In the genomic region with DNA sequence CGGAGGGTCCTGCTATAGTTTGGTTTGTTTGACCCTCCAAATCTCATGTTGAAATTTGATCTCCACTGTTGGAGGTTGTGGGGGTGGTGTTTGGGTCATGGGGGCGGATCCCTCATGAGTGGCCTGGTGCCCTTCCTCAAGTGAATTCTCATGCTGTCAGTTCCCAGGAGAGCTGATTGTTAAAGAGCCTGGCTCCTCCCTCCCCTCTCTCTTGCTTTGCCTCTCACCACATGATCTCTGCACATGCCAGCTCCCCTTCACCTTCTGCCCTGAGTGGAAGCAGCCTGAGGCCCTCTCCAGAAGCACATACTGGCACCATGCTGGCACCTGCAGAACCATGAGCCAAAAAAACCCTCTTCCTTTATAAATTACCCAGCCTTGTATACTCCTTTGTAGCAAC, we compare ENCODE assay signal across 1 cellular context.
TF ChIP-seq lines count a peak whose summit lies in the region.

No MANE protein-coding gene starts in this region.

TF ChIP-seq in WTC11, 78 proteins besides CTCF, POLR2A, EP300 and RAD21 (continued from another document):
- TF ChIP-seq, protein P1, sequence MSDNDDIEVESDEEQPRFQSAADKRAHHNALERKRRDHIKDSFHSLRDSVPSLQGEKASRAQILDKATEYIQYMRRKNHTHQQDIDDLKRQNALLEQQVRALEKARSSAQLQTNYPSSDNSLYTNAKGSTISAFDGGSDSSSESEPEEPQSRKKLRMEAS (CRISPR knock-in tag; IDR thresholded peaks at IDR 0.05) = peak; percentile 21; the same call in 1 of the 2 replicates
- TF ChIP-seq, protein P2, sequence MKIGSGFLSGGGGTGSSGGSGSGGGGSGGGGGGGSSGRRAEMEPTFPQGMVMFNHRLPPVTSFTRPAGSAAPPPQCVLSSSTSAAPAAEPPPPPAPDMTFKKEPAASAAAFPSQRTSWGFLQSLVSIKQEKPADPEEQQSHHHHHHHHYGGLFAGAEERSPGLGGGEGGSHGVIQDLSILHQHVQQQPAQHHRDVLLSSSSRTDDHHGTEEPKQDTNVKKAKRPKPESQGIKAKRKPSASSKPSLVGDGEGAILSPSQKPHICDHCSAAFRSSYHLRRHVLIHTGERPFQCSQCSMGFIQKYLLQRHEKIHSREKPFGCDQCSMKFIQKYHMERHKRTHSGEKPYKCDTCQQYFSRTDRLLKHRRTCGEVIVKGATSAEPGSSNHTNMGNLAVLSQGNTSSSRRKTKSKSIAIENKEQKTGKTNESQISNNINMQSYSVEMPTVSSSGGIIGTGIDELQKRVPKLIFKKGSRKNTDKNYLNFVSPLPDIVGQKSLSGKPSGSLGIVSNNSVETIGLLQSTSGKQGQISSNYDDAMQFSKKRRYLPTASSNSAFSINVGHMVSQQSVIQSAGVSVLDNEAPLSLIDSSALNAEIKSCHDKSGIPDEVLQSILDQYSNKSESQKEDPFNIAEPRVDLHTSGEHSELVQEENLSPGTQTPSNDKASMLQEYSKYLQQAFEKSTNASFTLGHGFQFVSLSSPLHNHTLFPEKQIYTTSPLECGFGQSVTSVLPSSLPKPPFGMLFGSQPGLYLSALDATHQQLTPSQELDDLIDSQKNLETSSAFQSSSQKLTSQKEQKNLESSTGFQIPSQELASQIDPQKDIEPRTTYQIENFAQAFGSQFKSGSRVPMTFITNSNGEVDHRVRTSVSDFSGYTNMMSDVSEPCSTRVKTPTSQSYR (CRISPR knock-in tag; IDR thresholded peaks at IDR 0.05) = no peak
- TF ChIP-seq ATF6 (CRISPR knock-in tag; IDR thresholded peaks at IDR 0.05) (no peak), ZBTB21 (CRISPR knock-in tag; IDR thresholded peaks at IDR 0.05; ENCODE audit: borderline replicate concordance) (no peak), KAT7 (CRISPR knock-in tag; IDR thresholded peaks at IDR 0.05; ENCODE audit: borderline replicate concordance) (no peak), ZNF425 (CRISPR knock-in tag; conservative IDR thresholded peaks at IDR 0.05) (no peak), TEAD1 (CRISPR knock-in tag; IDR thresholded peaks at IDR 0.05) (no peak), EMX1 (CRISPR knock-in tag; IDR thresholded peaks at IDR 0.05) (no peak), RELA (CRISPR knock-in tag; IDR thresholded peaks at IDR 0.05; ENCODE audit: borderline replicate concordance) (no peak), GABPB1 (CRISPR knock-in tag; IDR thresholded peaks at IDR 0.05) (no peak), FOXP1 (CRISPR knock-in tag; IDR thresholded peaks at IDR 0.05; ENCODE audit: borderline replicate concordance) (no peak), AFF4 (CRISPR knock-in tag; IDR thresholded peaks at IDR 0.05; ENCODE audit: borderline replicate concordance) (no peak), GTF2I (CRISPR knock-in tag; conservative IDR thresholded peaks at IDR 0.05) (no peak), USF1 (CRISPR knock-in tag; IDR thresholded peaks at IDR 0.05) (peak; percentile 77), E2F1 (CRISPR knock-in tag; IDR thresholded peaks at IDR 0.05) (no peak; the same call in 1 of the 2 replicates)
- TF ChIP-seq, protein P3, sequence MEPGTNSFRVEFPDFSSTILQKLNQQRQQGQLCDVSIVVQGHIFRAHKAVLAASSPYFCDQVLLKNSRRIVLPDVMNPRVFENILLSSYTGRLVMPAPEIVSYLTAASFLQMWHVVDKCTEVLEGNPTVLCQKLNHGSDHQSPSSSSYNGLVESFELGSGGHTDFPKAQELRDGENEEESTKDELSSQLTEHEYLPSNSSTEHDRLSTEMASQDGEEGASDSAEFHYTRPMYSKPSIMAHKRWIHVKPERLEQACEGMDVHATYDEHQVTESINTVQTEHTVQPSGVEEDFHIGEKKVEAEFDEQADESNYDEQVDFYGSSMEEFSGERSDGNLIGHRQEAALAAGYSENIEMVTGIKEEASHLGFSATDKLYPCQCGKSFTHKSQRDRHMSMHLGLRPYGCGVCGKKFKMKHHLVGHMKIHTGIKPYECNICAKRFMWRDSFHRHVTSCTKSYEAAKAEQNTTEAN (CRISPR knock-in tag; IDR thresholded peaks at IDR 0.05) = no peak
- TF ChIP-seq, protein P4, sequence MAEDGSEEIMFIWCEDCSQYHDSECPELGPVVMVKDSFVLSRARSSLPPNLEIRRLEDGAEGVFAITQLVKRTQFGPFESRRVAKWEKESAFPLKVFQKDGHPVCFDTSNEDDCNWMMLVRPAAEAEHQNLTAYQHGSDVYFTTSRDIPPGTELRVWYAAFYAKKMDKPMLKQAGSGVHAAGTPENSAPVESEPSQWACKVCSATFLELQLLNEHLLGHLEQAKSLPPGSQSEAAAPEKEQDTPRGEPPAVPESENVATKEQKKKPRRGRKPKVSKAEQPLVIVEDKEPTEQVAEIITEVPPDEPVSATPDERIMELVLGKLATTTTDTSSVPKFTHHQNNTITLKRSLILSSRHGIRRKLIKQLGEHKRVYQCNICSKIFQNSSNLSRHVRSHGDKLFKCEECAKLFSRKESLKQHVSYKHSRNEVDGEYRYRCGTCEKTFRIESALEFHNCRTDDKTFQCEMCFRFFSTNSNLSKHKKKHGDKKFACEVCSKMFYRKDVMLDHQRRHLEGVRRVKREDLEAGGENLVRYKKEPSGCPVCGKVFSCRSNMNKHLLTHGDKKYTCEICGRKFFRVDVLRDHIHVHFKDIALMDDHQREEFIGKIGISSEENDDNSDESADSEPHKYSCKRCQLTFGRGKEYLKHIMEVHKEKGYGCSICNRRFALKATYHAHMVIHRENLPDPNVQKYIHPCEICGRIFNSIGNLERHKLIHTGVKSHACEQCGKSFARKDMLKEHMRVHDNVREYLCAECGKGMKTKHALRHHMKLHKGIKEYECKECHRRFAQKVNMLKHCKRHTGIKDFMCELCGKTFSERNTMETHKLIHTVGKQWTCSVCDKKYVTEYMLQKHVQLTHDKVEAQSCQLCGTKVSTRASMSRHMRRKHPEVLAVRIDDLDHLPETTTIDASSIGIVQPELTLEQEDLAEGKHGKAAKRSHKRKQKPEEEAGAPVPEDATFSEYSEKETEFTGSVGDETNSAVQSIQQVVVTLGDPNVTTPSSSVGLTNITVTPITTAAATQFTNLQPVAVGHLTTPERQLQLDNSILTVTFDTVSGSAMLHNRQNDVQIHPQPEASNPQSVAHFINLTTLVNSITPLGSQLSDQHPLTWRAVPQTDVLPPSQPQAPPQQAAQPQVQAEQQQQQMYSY (CRISPR knock-in tag; IDR thresholded peaks at IDR 0.05) = no peak
- TF ChIP-seq, protein P5, sequence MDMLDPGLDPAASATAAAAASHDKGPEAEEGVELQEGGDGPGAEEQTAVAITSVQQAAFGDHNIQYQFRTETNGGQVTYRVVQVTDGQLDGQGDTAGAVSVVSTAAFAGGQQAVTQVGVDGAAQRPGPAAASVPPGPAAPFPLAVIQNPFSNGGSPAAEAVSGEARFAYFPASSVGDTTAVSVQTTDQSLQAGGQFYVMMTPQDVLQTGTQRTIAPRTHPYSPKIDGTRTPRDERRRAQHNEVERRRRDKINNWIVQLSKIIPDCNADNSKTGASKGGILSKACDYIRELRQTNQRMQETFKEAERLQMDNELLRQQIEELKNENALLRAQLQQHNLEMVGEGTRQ (CRISPR knock-in tag; IDR thresholded peaks at IDR 0.05) = peak; percentile 89
TF ChIP-seq in WTC11: peak in this region for 3.
